8 cellular contexts compared by ENCODE assay signal in genomic region chr9:15104826-15105420, GRCh38.
DNase-seq lines count a peak whose midpoint lies in the region; ATAC-seq and TF ChIP-seq lines count a peak whose summit lies in the region.

No MANE protein-coding gene starts in this region.

- BruUV-seq in MCF 10A (replicated peaks; lab: Mats Ljungman, UMichigan) = no TSS peak

- peaks cover 6% of the 10 kb centered on the region for H3K4me1 Mint-ChIP-seq in MCF 10A (ENCODE audit: insufficient read depth, unreplicated experiment)

- no peaks in the 10 kb centered on the region for H3K4me1 ChIP-seq in Karpas-422 (ENCODE audit: low read length)

- TF ChIP-seq CTCF in MCF 10A (IDR thresholded peaks at IDR 0.05; ENCODE audit: unreplicated experiment) = peak; percentile 82

- H3K36me3 ChIP-seq in Karpas-422 (ENCODE audit: insufficient read depth, low read length) = no peaks in the 10 kb centered on the region

- H3K9ac ChIP-seq in Karpas-422 (ENCODE audit: low read length) = no peak overlapping the region

- H3K27me3 ChIP-seq in Karpas-422 (ENCODE audit: low read length) = no peaks in the 10 kb centered on the region

- POLR2A ChIA-PET in MCF 10A (lab: Yijun Ruan, JAX) = interaction anchor here (0.6 to 1.7 kb wide), 2 partner anchors 30 to 1420 kb away, joined by 3 to 4 read pairs; no protein-coding TSS in a partner anchor

- H2AFZ ChIP-seq in Karpas-422 (ENCODE audit: low read length) = no peak overlapping the region

- no peaks in the 10 kb centered on the region for H4K20me1 ChIP-seq in Karpas-422 (ENCODE audit: insufficient read depth, low read depth, low read length)

- no peaks in the 10 kb centered on the region for H3K9me3 Mint-ChIP-seq in MCF 10A (ENCODE audit: unreplicated experiment)

- peak; percentile 13 for DNase-seq in A172 (ENCODE audit: low spot score)
- DNase-seq in GM04503 (ENCODE audit: low read depth) = peak; percentile 2
- peak; percentile 12 for DNase-seq in H4 (ENCODE audit: low spot score)
- DNase-seq in Karpas-422 = peak; percentile 78
- DNase-seq in MCF 10A (ENCODE audit: unreplicated experiment) = peak; percentile 57
- no peak for DNase-seq in left lobe of liver (ENCODE audit: low spot score)
- peak in 5 of 6 experiments; percentile 18 to 71 (median 23) for DNase-seq in stimulated activated naive CD4-positive, alpha-beta T cell (lab: John Stamatoyannopoulos, UW)

- ATAC-seq in SK-N-SH treated with all-trans-retinoic acid at 6 μM for 48 hours (peak; percentile 82), left lobe of liver (peak; percentile 91)

- intact Hi-C loops in MCF 10A (cut with micrococcal nuclease) = loop anchor here (1.0 to 2.0 kb wide), 3 partner anchors 30 to 502 kb away; no protein-coding TSS in a partner anchor

- no peak overlapping the region for H3K4me2 ChIP-seq in Karpas-422 (ENCODE audit: low read depth, low read length, poor library complexity, severe bottlenecking)

- H3K27ac Mint-ChIP-seq in MCF 10A (ENCODE audit: low read depth, unreplicated experiment) = no peak overlapping the region

- H3K9me2 ChIP-seq in Karpas-422 (replicated peaks; ENCODE audit: insufficient read depth, low read length) = no peaks in the 10 kb centered on the region

- no peak overlapping the region for H3K27ac ChIP-seq in Karpas-422 (ENCODE audit: low read length)

- peaks cover 43% of the 10 kb centered on the region for H3K27me3 Mint-ChIP-seq in MCF 10A (ENCODE audit: insufficient read depth, unreplicated experiment)

- no peak overlapping the region for H3K4me3 Mint-ChIP-seq in MCF 10A (ENCODE audit: unreplicated experiment)

- H3K36me3 Mint-ChIP-seq in MCF 10A (ENCODE audit: insufficient read depth, unreplicated experiment) = no peaks in the 10 kb centered on the region

- H3K79me2 ChIP-seq in Karpas-422 (ENCODE audit: low read length) = no peaks in the 10 kb centered on the region

- no peaks in the 10 kb centered on the region for H3K9me3 ChIP-seq in Karpas-422 (ENCODE audit: low read length)

- CTCF ChIA-PET in MCF 10A (lab: Yijun Ruan, JAX) = interaction anchor here (0.5 to 2.7 kb wide), 17 partner anchors 11 to 740 kb away, joined by 3 to 42 read pairs (median 6); no protein-coding TSS in a partner anchor

- H3K4me3 ChIP-seq in Karpas-422 (ENCODE audit: low read length) = no peak overlapping the region

TF ChIP-seq in SK-N-SH treated with all-trans-retinoic acid at 6 μM for 48 hours, 23 proteins besides CTCF, POLR2A, EP300 and RAD21:
- TF ChIP-seq SNAI2 (CRISPR knock-in tag; IDR thresholded peaks at IDR 0.05) = no peak
- TF ChIP-seq ZFP30 (CRISPR knock-in tag; IDR thresholded peaks at IDR 0.05) = no peak
- no peak for TF ChIP-seq TSHZ2 (CRISPR knock-in tag; IDR thresholded peaks at IDR 0.05)
- no peak for TF ChIP-seq ZNF70 (CRISPR knock-in tag; IDR thresholded peaks at IDR 0.05)
- TF ChIP-seq CREB5 (CRISPR knock-in tag; IDR thresholded peaks at IDR 0.05; ENCODE audit: low read depth) = no peak
- TF ChIP-seq OSR1 (CRISPR knock-in tag; IDR thresholded peaks at IDR 0.05) = no peak
- TF ChIP-seq BACH2 (CRISPR knock-in tag; IDR thresholded peaks at IDR 0.05; ENCODE audit: borderline replicate concordance) = no peak
- TF ChIP-seq CSRNP3 (CRISPR knock-in tag; IDR thresholded peaks at IDR 0.05) = no peak
- no peak for TF ChIP-seq TOX (CRISPR knock-in tag; IDR thresholded peaks at IDR 0.05; ENCODE audit: borderline replicate concordance)
- no peak for TF ChIP-seq PPARA (CRISPR knock-in tag; IDR thresholded peaks at IDR 0.05; ENCODE audit: borderline replicate concordance)
